ENCODE assay signal across 9 cellular contexts in genomic region chr2:20186078-20186854, GRCh38. TPM values are rescaled to one million over a fixed set of nuclear protein-coding genes. Genes with fewer than 3 reads are reported as not detected.
A peak's percentile ranks its signal among the peaks of the same experiment; 100 is the strongest.
DNase-seq lines count a peak whose midpoint lies in the region; ATAC-seq and TF ChIP-seq lines count a peak whose summit lies in the region.
"Had no signal": no experiment of that assay in that cellular context is flagged by ENCODE, and none has a peak within 500 bp of the region (broad histone marks: within the 10 kb centered on the region; RNA-seq: fewer than 3 reads in every experiment).

No MANE protein-coding gene starts in this region.

- H3K27me3 ChIP-seq in testis = no peaks in the 10 kb centered on the region

- no peaks in the 10 kb centered on the region for H3K36me3 ChIP-seq in testis (ENCODE audit: low read depth, missing control alignments)

- no peaks in the 10 kb centered on the region for H3K9me3 Mint-ChIP-seq in activated naive CD4-positive, alpha-beta T cell treated with anti-CD3 and anti-CD28 coated beads, Interleukin-2, amount 10 ng/mL, durations not matched to agents 7 days and 5 days
- H3K9me3 Mint-ChIP-seq: T-helper 1 cell treated with Interleukin-12 subunit alpha and Interleukin-12 subunit beta and Interleukin-4 antibody, amounts not matched to agents 30 μg/mL and 1 μg/mL, for 36 hours had no signal

- no peak overlapping the region for H3K4me3 ChIP-seq in testis

- TF ChIP-seq CTCF in testis (IDR thresholded peaks at IDR 0.05) = no peak

- H3K4me1 ChIP-seq in testis = no peaks in the 10 kb centered on the region

- H3K4me3 Mint-ChIP-seq in activated naive CD4-positive, alpha-beta T cell treated with anti-CD3 and anti-CD28 coated beads, Interleukin-2, amount 10 ng/mL, durations not matched to agents 7 days and 5 days = no peak overlapping the region
- H3K4me3 Mint-ChIP-seq: T-helper 1 cell treated with Interleukin-12 subunit alpha and Interleukin-12 subunit beta and Interleukin-4 antibody, amounts not matched to agents 30 μg/mL and 1 μg/mL, for 36 hours had no signal

- no peaks in the 10 kb centered on the region for H3K4me1 Mint-ChIP-seq in activated naive CD4-positive, alpha-beta T cell treated with anti-CD3 and anti-CD28 coated beads, Interleukin-2, amount 10 ng/mL, durations not matched to agents 7 days and 5 days

- 82 to 90% methylated on average over 13 of the region's 13 CpGs for WGBS in testis, 2 donors

- intact Hi-C loops in testis (cut with DNase I; ENCODE audit: low total_unique reads) = no loop called here

- no peak for TF ChIP-seq POLR2A in testis (IDR thresholded peaks at IDR 0.05)

- ATAC-seq in HG02610 (IDR thresholded peaks at IDR 0.05; ENCODE audit: unreplicated experiment) = peak; percentile 60
- ATAC-seq in HG03378 (IDR thresholded peaks at IDR 0.05; ENCODE audit: unreplicated experiment) = no peak

- H3K27ac Mint-ChIP-seq in activated naive CD4-positive, alpha-beta T cell treated with anti-CD3 and anti-CD28 coated beads, Interleukin-2, amount 10 ng/mL, durations not matched to agents 7 days and 5 days = no peak overlapping the region
- H3K27ac Mint-ChIP-seq: T-helper 1 cell treated with Interleukin-12 subunit alpha and Interleukin-12 subunit beta and Interleukin-4 antibody, amounts not matched to agents 30 μg/mL and 1 μg/mL, for 36 hours had no signal

- CTCF ChIA-PET in activated naive CD4-positive, alpha-beta T cell treated with anti-CD3 and anti-CD28 coated beads, Interleukin-2, amount 10 ng/mL, durations not matched to agents 7 days and 5 days (lab: Charles Lee) = no interaction called here

- H3K27me3 Mint-ChIP-seq in activated naive CD4-positive, alpha-beta T cell treated with anti-CD3 and anti-CD28 coated beads, Interleukin-2, amount 10 ng/mL, durations not matched to agents 7 days and 5 days = peaks cover 24% of the 10 kb centered on the region

- H3K9me3 ChIP-seq in testis = no peaks in the 10 kb centered on the region

- no peak overlapping the region for H3K27ac ChIP-seq in testis

- H3K36me3 Mint-ChIP-seq in activated naive CD4-positive, alpha-beta T cell treated with anti-CD3 and anti-CD28 coated beads, Interleukin-2, amount 10 ng/mL, durations not matched to agents 7 days and 5 days = no peaks in the 10 kb centered on the region

- peak; percentile 92 for DNase-seq in SIG-M5 treated with dmso at 0.1 percent for 504 hours (lab: John Stamatoyannopoulos, UW; ENCODE audit: unreplicated experiment)
- DNase-seq in islet precursor cell = peak; percentile 93
- DNase-seq in testis = peak; percentile 40
- DNase-seq in GM03348 (ENCODE audit: low spot score) = no peak
- DNase-seq in activated naive CD4-positive, alpha-beta T cell treated with anti-CD3 and anti-CD28 coated beads, Interleukin-2, amount 10 ng/mL, durations not matched to agents 7 days and 5 days = no peak
- DNase-seq: stimulated activated CD4-positive, alpha-beta T cell treated with anti-CD3 and anti-CD28 coated beads, Interleukin-12 subunit alpha, Interleukin-12 subunit beta, amount 100 ng/mL, for 4 hours had no signal

RNA-seq across cellular contexts. Expression of gene SDC1, which starts 38.7 kb away (rescaled TPM):
- 1 to 10 TPM; 8.7 to 9.2 TPM for total RNA-seq in testis
- 11.9 TPM for polyA plus RNA-seq in testis (ENCODE audit: insufficient read depth, low read depth, low replicate concordance)

Comparison
In these comparisons a context has a peak if more than half of its experiments do, and no peak if none do; other contexts are left out.
1. DNase-seq: peak in SIG-M5 treated with dmso at 0.1 percent for 504 hours (single experiment), islet precursor cell (single experiment) and testis (single experiment); none in GM03348 (single experiment) and activated naive CD4-positive, alpha-beta T cell treated with anti-CD3 and anti-CD28 coated beads, Interleukin-2, amount 10 ng/mL, durations not matched to agents 7 days and 5 days (single experiment).